2 cellular contexts compared by ENCODE assay signal in the genomic region with DNA sequence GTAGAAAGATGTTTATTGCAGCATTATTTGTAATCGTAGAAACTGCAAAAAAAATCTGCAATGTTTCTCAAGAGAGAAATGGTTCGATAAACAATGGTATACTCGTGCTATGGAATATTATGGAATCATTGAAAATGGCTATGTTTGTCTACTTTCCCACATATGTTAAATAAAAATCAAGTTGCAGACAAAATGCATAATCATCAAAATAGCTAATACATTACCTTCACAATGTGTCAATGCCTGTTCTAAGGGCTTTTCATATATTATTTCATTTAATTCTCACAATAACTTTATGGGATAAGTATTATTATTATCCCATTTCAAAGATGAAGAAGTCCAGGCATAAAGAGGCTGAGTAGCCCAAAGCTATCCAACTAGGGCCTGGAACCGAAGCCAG.
TF ChIP-seq lines count a peak whose summit lies in the region.

No MANE protein-coding gene starts in this region.

TF ChIP-seq in HEK293, 187 proteins besides CTCF, POLR2A, EP300 and RAD21:
- TF ChIP-seq, protein P1, sequence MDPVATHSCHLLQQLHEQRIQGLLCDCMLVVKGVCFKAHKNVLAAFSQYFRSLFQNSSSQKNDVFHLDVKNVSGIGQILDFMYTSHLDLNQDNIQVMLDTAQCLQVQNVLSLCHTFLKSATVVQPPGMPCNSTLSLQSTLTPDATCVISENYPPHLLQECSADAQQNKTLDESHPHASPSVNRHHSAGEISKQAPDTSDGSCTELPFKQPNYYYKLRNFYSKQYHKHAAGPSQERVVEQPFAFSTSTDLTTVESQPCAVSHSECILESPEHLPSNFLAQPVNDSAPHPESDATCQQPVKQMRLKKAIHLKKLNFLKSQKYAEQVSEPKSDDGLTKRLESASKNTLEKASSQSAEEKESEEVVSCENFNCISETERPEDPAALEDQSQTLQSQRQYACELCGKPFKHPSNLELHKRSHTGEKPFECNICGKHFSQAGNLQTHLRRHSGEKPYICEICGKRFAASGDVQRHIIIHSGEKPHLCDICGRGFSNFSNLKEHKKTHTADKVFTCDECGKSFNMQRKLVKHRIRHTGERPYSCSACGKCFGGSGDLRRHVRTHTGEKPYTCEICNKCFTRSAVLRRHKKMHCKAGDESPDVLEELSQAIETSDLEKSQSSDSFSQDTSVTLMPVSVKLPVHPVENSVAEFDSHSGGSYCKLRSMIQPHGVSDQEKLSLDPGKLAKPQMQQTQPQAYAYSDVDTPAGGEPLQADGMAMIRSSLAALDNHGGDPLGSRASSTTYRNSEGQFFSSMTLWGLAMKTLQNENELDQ (tag by site-specific recombination; IDR thresholded peaks at IDR 0.05; ENCODE audit: low read depth): no peak
- TF ChIP-seq ZNF664 (tag by site-specific recombination; IDR thresholded peaks at IDR 0.05): peak; percentile 31; the same call in 1 of the 2 replicates

TF ChIP-seq in K562, 482 proteins besides CTCF, POLR2A, EP300 and RAD21:
- TF ChIP-seq MAFF (IDR thresholded peaks at IDR 0.05; ENCODE audit: low read length) (peak; percentile 78), ZNF311 (CRISPR knock-in tag; IDR thresholded peaks at IDR 0.05) (no peak), MAFK (IDR thresholded peaks at IDR 0.05; ENCODE audit: low read length) (peak; percentile 68; the same call in 1 of the 2 replicates), MAFG (tag; conservative IDR thresholded peaks at IDR 0.05) (peak; percentile 58), C11orf30 (IDR thresholded peaks at IDR 0.05; ENCODE audit: low read depth) (peak; percentile 90), ZNF316 (IDR thresholded peaks at IDR 0.05) (peak; percentile 95)
